1 cellular context compared by ENCODE assay signal in the genomic region with DNA sequence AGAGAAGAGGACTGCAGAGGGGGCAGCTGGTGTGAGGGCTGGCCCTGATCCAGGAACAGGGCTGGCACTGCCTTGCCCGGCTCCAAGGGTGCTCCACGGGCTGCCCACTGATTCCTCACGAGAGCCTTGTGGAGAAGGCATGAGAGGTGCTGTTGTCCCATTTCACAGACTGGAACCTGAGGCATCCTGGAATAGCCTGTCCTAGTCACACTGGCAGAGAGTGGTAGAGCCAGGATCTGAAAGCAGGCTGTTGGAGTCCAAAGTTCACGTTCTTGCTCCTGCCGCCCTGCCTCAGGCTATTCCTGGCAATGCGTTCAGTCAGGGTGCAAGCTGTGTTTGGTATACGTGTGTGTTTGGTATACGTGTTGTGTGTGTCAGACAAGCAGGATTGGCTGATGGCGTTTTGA.
TF ChIP-seq lines count a peak whose summit lies in the region.

No MANE protein-coding gene starts in this region.

TF ChIP-seq in SK-N-SH, 30 proteins besides CTCF, POLR2A, EP300 and RAD21 (continued from another document):
- TF ChIP-seq, protein P1, sequence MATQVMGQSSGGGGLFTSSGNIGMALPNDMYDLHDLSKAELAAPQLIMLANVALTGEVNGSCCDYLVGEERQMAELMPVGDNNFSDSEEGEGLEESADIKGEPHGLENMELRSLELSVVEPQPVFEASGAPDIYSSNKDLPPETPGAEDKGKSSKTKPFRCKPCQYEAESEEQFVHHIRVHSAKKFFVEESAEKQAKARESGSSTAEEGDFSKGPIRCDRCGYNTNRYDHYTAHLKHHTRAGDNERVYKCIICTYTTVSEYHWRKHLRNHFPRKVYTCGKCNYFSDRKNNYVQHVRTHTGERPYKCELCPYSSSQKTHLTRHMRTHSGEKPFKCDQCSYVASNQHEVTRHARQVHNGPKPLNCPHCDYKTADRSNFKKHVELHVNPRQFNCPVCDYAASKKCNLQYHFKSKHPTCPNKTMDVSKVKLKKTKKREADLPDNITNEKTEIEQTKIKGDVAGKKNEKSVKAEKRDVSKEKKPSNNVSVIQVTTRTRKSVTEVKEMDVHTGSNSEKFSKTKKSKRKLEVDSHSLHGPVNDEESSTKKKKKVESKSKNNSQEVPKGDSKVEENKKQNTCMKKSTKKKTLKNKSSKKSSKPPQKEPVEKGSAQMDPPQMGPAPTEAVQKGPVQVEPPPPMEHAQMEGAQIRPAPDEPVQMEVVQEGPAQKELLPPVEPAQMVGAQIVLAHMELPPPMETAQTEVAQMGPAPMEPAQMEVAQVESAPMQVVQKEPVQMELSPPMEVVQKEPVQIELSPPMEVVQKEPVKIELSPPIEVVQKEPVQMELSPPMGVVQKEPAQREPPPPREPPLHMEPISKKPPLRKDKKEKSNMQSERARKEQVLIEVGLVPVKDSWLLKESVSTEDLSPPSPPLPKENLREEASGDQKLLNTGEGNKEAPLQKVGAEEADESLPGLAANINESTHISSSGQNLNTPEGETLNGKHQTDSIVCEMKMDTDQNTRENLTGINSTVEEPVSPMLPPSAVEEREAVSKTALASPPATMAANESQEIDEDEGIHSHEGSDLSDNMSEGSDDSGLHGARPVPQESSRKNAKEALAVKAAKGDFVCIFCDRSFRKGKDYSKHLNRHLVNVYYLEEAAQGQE (IDR thresholded peaks at IDR 0.05; ENCODE audit: low read depth, low read length): no peak
- TF ChIP-seq GATA2 (CRISPR knock-in tag; IDR thresholded peaks at IDR 0.05): no peak
TF ChIP-seq in SK-N-SH: peak in this region for 0.
